ENCODE assay signal across 1 cellular context in genomic region chr5:68285857-68286611, GRCh38.
A peak's percentile ranks its signal among the peaks of the same experiment; 100 is the strongest.
TF ChIP-seq lines count a peak whose summit lies in the region.

No MANE protein-coding gene starts in this region.

TF ChIP-seq in K562, 482 proteins besides CTCF, POLR2A, EP300 and RAD21 (continued from another document):
- no peak for TF ChIP-seq VEZF1 (CRISPR knock-in tag; IDR thresholded peaks at IDR 0.05)
- peak; percentile 84 for TF ChIP-seq DEAF1 (CRISPR knock-in tag; IDR thresholded peaks at IDR 0.05)
- TF ChIP-seq CHAMP1 (IDR thresholded peaks at IDR 0.05) = 0 out of 2 replicates have a peak, but pooled peaks have one; percentile 14
- TF ChIP-seq C11orf30 (IDR thresholded peaks at IDR 0.05; ENCODE audit: low read depth) = peak; percentile 51; the same call in 1 of the 2 replicates
- no peak for TF ChIP-seq PHF8 (IDR thresholded peaks at IDR 0.05; ENCODE audit: borderline replicate concordance, low read length)
- TF ChIP-seq ZNF274 (IDR thresholded peaks at IDR 0.05; ENCODE audit: borderline replicate concordance, low read depth, low read length) = no peak
TF ChIP-seq in K562: peak in this region for 13.
